ENCODE assay signal across 25 cellular contexts in genomic region chr10:92356041-92356440, GRCh38.
A peak's percentile ranks its signal among the peaks of the same experiment; 100 is the strongest.
DNase-seq lines count a peak whose midpoint lies in the region; ATAC-seq, FAIRE-seq and TF ChIP-seq lines count a peak whose summit lies in the region.
"Had no signal": no experiment of that assay in that cellular context is flagged by ENCODE, and none has a peak within 500 bp of the region (broad histone marks: within the 10 kb centered on the region; RNA-seq: fewer than 3 reads in every experiment).

No MANE protein-coding gene starts in this region.

- H3K4me3 ChIP-seq in GM23338 (no peak overlapping the region), epithelial cell of proximal tubule (ENCODE audit: low read depth, low read length) (no peak overlapping the region), esophagus muscularis mucosa (no peak overlapping the region)
- H3K4me3 ChIP-seq: BLaER1 treated with 17β-estradiol and CSF1 and Interleukin-3, amounts not matched to agents 10 nM and 100 nM; GM23248; SJCRH30 had no signal

- no peak for TF ChIP-seq POLR2A in esophagus muscularis mucosa (IDR thresholded peaks at IDR 0.05; ENCODE audit: low read depth)

- peak; percentile 76 for FAIRE-seq in RCC 7860 (lab: Jason Lieb, UNC)
- FAIRE-seq: A204.1, D721Med, GM18507, HTR-8/SVneo had no signal

- no peaks in the 10 kb centered on the region; the same call in 2 of the 3 replicates for H3K9me3 Mint-ChIP-seq in GM23338
- H3K9me3 Mint-ChIP-seq in activated naive CD8-positive, alpha-beta T cell treated with anti-CD3 and anti-CD28 coated beads for 36 hours: no peaks in the 10 kb centered on the region
- H3K9me3 Mint-ChIP-seq: CD4-positive, alpha-beta T cell had no signal

- no peaks in the 10 kb centered on the region for H3F3A ChIP-seq in GM23338 (replicated peaks; ENCODE audit: low read depth)

- no peak overlapping the region for H3K4me3 Mint-ChIP-seq in GM23338
- H3K4me3 Mint-ChIP-seq in activated naive CD8-positive, alpha-beta T cell treated with anti-CD3 and anti-CD28 coated beads for 36 hours: no peak overlapping the region
- H3K4me3 Mint-ChIP-seq: CD4-positive, alpha-beta T cell had no signal

- TF ChIP-seq CTCF in GM23338 (conservative IDR thresholded peaks at IDR 0.05; ENCODE audit: low read depth in 2 of 2) (no peak), epithelial cell of proximal tubule (conservative IDR thresholded peaks at IDR 0.05; ENCODE audit: low read depth, low read length) (no peak), esophagus muscularis mucosa (IDR thresholded peaks at IDR 0.05) (no peak)

- no peak overlapping the region for H3K4me2 ChIP-seq in GM23338
- H3K4me2 ChIP-seq: BLaER1 treated with 17β-estradiol and CSF1 and Interleukin-3, amounts not matched to agents 10 nM and 100 nM had no signal

- DNase-seq in GM23338 (ENCODE audit: low spot score) (no peak), RCC 7860 (ENCODE audit: low spot score) (no peak), epithelial cell of proximal tubule (ENCODE audit: low read depth) (peak; percentile 75), left lobe of liver (ENCODE audit: low spot score) (no peak), NCI-H510A treated with DMSO at 0.1 percent for 48 hours (lab: John Stamatoyannopoulos, UW) (no peak), esophagus muscularis mucosa (ENCODE audit: extremely low spot score) (no peak)
- DNase-seq in stimulated activated naive CD8-positive, alpha-beta T cell treated with anti-CD3 and anti-CD28 coated beads, Interleukin-15, Interleukin-2, amounts not matched to agents 100 U/mL and 50 U/mL, for 24 hours: no peak
- no peak for DNase-seq in activated naive CD8-positive, alpha-beta T cell treated with anti-CD3 and anti-CD28 coated beads for 36 hours
- DNase-seq: AML-193; CD4-positive, alpha-beta T cell; GM23248; KG1; MM.1S; NCI-H1694; NCI-H2081; NCI-H2227 treated with DMSO at 0.1 percent for 48 hours; PC-3; SJCRH30 had no signal

- TF ChIP-seq EP300 in esophagus muscularis mucosa (IDR thresholded peaks at IDR 0.05): no peak

- no peaks in the 10 kb centered on the region for H3K9me3 ChIP-seq in esophagus muscularis mucosa
- H3K9me3 ChIP-seq: SJCRH30 had no signal

- H3K27me3 Mint-ChIP-seq in GM23338 (ENCODE audit: insufficient read depth, low read depth, poor library complexity): no peaks in the 10 kb centered on the region
- H3K27me3 Mint-ChIP-seq in activated naive CD8-positive, alpha-beta T cell treated with anti-CD3 and anti-CD28 coated beads for 36 hours: peaks cover 2% of the 10 kb centered on the region
- H3K27me3 Mint-ChIP-seq: CD4-positive, alpha-beta T cell had no signal

- H3K36me3 ChIP-seq in GM23338 (ENCODE audit: insufficient read depth) (no peaks in the 10 kb centered on the region), esophagus muscularis mucosa (peaks cover 0 to 14% (median 5%) of the 10 kb centered on the region in 4 donors)
- H3K36me3 ChIP-seq: SJCRH30 had no signal

- H3K79me2 ChIP-seq in GM23338 (replicated peaks; ENCODE audit: insufficient read depth): no peaks in the 10 kb centered on the region

- H3K36me3 Mint-ChIP-seq in GM23338 (ENCODE audit: low read depth): 0 out of 3 replicates have a peak, but pooled peaks cover 3% of the 10 kb centered on the region
- no peaks in the 10 kb centered on the region for H3K36me3 Mint-ChIP-seq in activated naive CD8-positive, alpha-beta T cell treated with anti-CD3 and anti-CD28 coated beads for 36 hours

- H3K27ac Mint-ChIP-seq in GM23338: no peak overlapping the region; the same call in 1 of the 2 replicates
- H3K27ac Mint-ChIP-seq in activated naive CD8-positive, alpha-beta T cell treated with anti-CD3 and anti-CD28 coated beads for 36 hours: no peak overlapping the region
- H3K27ac Mint-ChIP-seq: CD4-positive, alpha-beta T cell had no signal

- H3K27ac ChIP-seq in GM23338 (ENCODE audit: low read depth) (no peak overlapping the region), esophagus muscularis mucosa (replicated peaks in 1 of 4) (no peak overlapping the region)
- H3K27ac ChIP-seq: BLaER1 treated with 17β-estradiol and CSF1 and Interleukin-3, amounts not matched to agents 10 nM and 100 nM; GM23248; SJCRH30 had no signal

- no peak overlapping the region for H2AFZ ChIP-seq in GM23338
- H2AFZ ChIP-seq: GM23248 had no signal

- intact Hi-C loops in esophagus muscularis mucosa (cut with DNase I): no loop called here

- ATAC-seq in GM23338 (peak; percentile 25; the same call in 1 of the 3 replicates), left lobe of liver (peak; percentile 43)
- no peak for ATAC-seq in stimulated activated naive CD8-positive, alpha-beta T cell treated with anti-CD3 and anti-CD28 coated beads, Interleukin-15, Interleukin-2, amounts not matched to agents 100 U/mL and 50 U/mL, for 24 hours
- ATAC-seq: PC-3, Right ventricle myocardium inferior, SK-N-SH treated with all-trans-retinoic acid at 6 μM for 48 hours had no signal

- no peaks in the 10 kb centered on the region for H3K27me3 ChIP-seq in GM23338 (ENCODE audit: insufficient read depth)
- H3K27me3 ChIP-seq in esophagus muscularis mucosa: no peaks in the 10 kb centered on the region
- H3K27me3 ChIP-seq: BLaER1 treated with 17β-estradiol and CSF1 and Interleukin-3, amounts not matched to agents 10 nM and 100 nM; SJCRH30 had no signal

- H3K4me1 Mint-ChIP-seq in GM23338: peaks cover 29% of the 10 kb centered on the region
- no peaks in the 10 kb centered on the region for H3K4me1 Mint-ChIP-seq in activated naive CD8-positive, alpha-beta T cell treated with anti-CD3 and anti-CD28 coated beads for 36 hours

- 86% methylated on average over 7 of the region's 7 CpGs for WGBS in esophagus muscularis mucosa

- no peaks in the 10 kb centered on the region for H4K20me1 ChIP-seq in GM23338 (replicated peaks; ENCODE audit: insufficient read depth)

- H3K4me1 ChIP-seq in GM23338 (ENCODE audit: insufficient read depth): peaks cover 27% of the 10 kb centered on the region
- no peaks in the 10 kb centered on the region for H3K4me1 ChIP-seq in esophagus muscularis mucosa
- H3K4me1 ChIP-seq: BLaER1 treated with 17β-estradiol and CSF1 and Interleukin-3, amounts not matched to agents 10 nM and 100 nM; SJCRH30 had no signal

- H3K9me2 ChIP-seq in GM23338 (ENCODE audit: insufficient read depth): no peaks in the 10 kb centered on the region

TF ChIP-seq in GM23338, 12 proteins besides CTCF, POLR2A, EP300 and RAD21:
- no peak for TF ChIP-seq ETS1 (IDR thresholded peaks at IDR 0.05)
- TF ChIP-seq, protein P1, sequence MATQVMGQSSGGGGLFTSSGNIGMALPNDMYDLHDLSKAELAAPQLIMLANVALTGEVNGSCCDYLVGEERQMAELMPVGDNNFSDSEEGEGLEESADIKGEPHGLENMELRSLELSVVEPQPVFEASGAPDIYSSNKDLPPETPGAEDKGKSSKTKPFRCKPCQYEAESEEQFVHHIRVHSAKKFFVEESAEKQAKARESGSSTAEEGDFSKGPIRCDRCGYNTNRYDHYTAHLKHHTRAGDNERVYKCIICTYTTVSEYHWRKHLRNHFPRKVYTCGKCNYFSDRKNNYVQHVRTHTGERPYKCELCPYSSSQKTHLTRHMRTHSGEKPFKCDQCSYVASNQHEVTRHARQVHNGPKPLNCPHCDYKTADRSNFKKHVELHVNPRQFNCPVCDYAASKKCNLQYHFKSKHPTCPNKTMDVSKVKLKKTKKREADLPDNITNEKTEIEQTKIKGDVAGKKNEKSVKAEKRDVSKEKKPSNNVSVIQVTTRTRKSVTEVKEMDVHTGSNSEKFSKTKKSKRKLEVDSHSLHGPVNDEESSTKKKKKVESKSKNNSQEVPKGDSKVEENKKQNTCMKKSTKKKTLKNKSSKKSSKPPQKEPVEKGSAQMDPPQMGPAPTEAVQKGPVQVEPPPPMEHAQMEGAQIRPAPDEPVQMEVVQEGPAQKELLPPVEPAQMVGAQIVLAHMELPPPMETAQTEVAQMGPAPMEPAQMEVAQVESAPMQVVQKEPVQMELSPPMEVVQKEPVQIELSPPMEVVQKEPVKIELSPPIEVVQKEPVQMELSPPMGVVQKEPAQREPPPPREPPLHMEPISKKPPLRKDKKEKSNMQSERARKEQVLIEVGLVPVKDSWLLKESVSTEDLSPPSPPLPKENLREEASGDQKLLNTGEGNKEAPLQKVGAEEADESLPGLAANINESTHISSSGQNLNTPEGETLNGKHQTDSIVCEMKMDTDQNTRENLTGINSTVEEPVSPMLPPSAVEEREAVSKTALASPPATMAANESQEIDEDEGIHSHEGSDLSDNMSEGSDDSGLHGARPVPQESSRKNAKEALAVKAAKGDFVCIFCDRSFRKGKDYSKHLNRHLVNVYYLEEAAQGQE (IDR thresholded peaks at IDR 0.05; ENCODE audit: unreplicated experiment): no peak
